In genomic region chr2:65157861-65158260, GRCh38 we compare ENCODE assay signal across 8 cellular contexts. TPM values are rescaled to one million over a fixed set of nuclear protein-coding genes. Genes with fewer than 3 reads are reported as not detected.
DNase-seq lines count a peak whose midpoint lies in the region; FAIRE-seq and TF ChIP-seq lines count a peak whose summit lies in the region.
"Not testable (repeated sequence)": the region's sequence is repeated elsewhere in the genome, so short reads cannot be mapped to it uniquely, and the experiment has no call there.

No MANE protein-coding gene starts in this region.

- H3K4me3 Mint-ChIP-seq in astrocyte (ENCODE audit: unreplicated experiment): not testable (repeated sequence)

- not testable (repeated sequence) for H3K36me3 ChIP-seq in MG63; SJSA1; astrocyte (ENCODE audit: insufficient read depth, low read length); osteoblast (ENCODE audit: insufficient read depth, low read length)

- peak; percentile 9 for DNase-seq in AG10803 (ENCODE audit: low read depth)
- DNase-seq in EL: peak; percentile 40
- peak; percentile 28 for DNase-seq in HS-5 (ENCODE audit: low read depth)
- DNase-seq in MG63: peak; percentile 42
- DNase-seq in SJSA1 (ENCODE audit: low read depth in 1 of 2, low spot score in 2 of 2): peak; percentile 70 to 74
- DNase-seq in astrocyte (ENCODE audit: low read depth): peak; percentile 51
- DNase-seq in kidney tubule cell (ENCODE audit: low spot score): peak; percentile 26
- not testable (repeated sequence) for DNase-seq in osteoblast (ENCODE audit: insufficient read length, low spot score, missing footprints)

- not testable (repeated sequence) for H3K27ac Mint-ChIP-seq in astrocyte (ENCODE audit: unreplicated experiment)

- not testable (repeated sequence) for H3K4me2 ChIP-seq in astrocyte (ENCODE audit: low read length)
- H3K4me2 ChIP-seq in osteoblast (ENCODE audit: insufficient read depth, low read length): peak overlapping the region; percentile 13

- not testable (repeated sequence) for H2AFZ ChIP-seq in astrocyte (ENCODE audit: low read depth, low read length); osteoblast (ENCODE audit: low read length)

- H4K20me1 ChIP-seq in astrocyte (ENCODE audit: insufficient read depth, low read length); osteoblast (ENCODE audit: insufficient read depth, low read length): not testable (repeated sequence)

- H3K4me1 ChIP-seq in SJSA1 (replicated peaks): peaks cover 55% of the 10 kb centered on the region
- not testable (repeated sequence) for H3K4me1 ChIP-seq in astrocyte (ENCODE audit: insufficient read depth, low read length); osteoblast (ENCODE audit: insufficient read depth, low read length)

- H3K4me1 Mint-ChIP-seq in astrocyte (ENCODE audit: low read depth, unreplicated experiment): not testable (repeated sequence)

- not testable (repeated sequence) for FAIRE-seq in astrocyte (lab: Jason Lieb, UNC)

- H3K27ac ChIP-seq in SJSA1: peak overlapping the region; percentile 76
- not testable (repeated sequence) for H3K27ac ChIP-seq in astrocyte (ENCODE audit: low read depth, low read length); osteoblast (ENCODE audit: low read depth, low read length)

- H3K27me3 Mint-ChIP-seq in astrocyte (ENCODE audit: low read depth, unreplicated experiment): not testable (repeated sequence)

- H3K36me3 Mint-ChIP-seq in astrocyte (ENCODE audit: low read depth, unreplicated experiment): not testable (repeated sequence)

- not testable (repeated sequence) for H3K9ac ChIP-seq in astrocyte (ENCODE audit: low read length)

- H3K27me3 ChIP-seq in MG63; SJSA1 (replicated peaks); astrocyte (ENCODE audit: insufficient read depth, low read length); osteoblast (ENCODE audit: insufficient read depth, low read length): not testable (repeated sequence)

- TF ChIP-seq CTCF in AG10803 (conservative IDR thresholded peaks at IDR 0.05; ENCODE audit: low read length); astrocyte (IDR thresholded peaks at IDR 0.05; ENCODE audit: insufficient read depth, low read depth, low read length); osteoblast (IDR thresholded peaks at IDR 0.05; ENCODE audit: extremely low read depth, low read depth, low read length): not testable (repeated sequence)

- H3K9me3 ChIP-seq in MG63; SJSA1 (replicated peaks); astrocyte (ENCODE audit: insufficient read depth, low read depth, low read length); osteoblast (ENCODE audit: low read depth, low read length): not testable (repeated sequence)

- not testable (repeated sequence) for H3K79me2 ChIP-seq in astrocyte (ENCODE audit: insufficient read depth, low read length); osteoblast (ENCODE audit: insufficient read depth, low read length)

- not testable (repeated sequence) for H3K9me3 Mint-ChIP-seq in astrocyte (ENCODE audit: unreplicated experiment)

- not testable (repeated sequence) for H3K4me3 ChIP-seq in AG10803 (ENCODE audit: low read length); MG63; SJSA1; astrocyte (ENCODE audit: insufficient read depth, low read depth, low read length); osteoblast (ENCODE audit: insufficient read depth, low read length)

RNA-seq across cellular contexts. Expression of gene RAB1A, which starts 28.0 kb away (rescaled TPM):
- 62.5 and 85.1 TPM in 2 replicates for total RNA-seq in MG63 (2014; rRNA removed; shearing (Covaris generic); ENCODE audit: low replicate concordance)
- 127 TPM in 2 replicates for total RNA-seq in SJSA1 (2014; rRNA removed; shearing (Covaris generic))
- total RNA-seq in astrocyte: 259 and 264 TPM in 2 replicates
- total RNA-seq in osteoblast: 72.7 and 78.1 TPM in 2 replicates
